Comparison of ENCODE assay signal across 1 cellular context in genomic region chr18:58125183-58125582, GRCh38.
TF ChIP-seq lines count a peak whose summit lies in the region.

No MANE protein-coding gene starts in this region.

TF ChIP-seq in IMR-90, 13 proteins besides CTCF, POLR2A, EP300 and RAD21 (continued from another document):
- no peak for TF ChIP-seq FOS (IDR thresholded peaks at IDR 0.05; ENCODE audit: low read depth, low read length)
- TF ChIP-seq RCOR1 (IDR thresholded peaks at IDR 0.05; ENCODE audit: insufficient replicate concordance, low read length) = no peak
- TF ChIP-seq MAFK (IDR thresholded peaks at IDR 0.05; ENCODE audit: low read depth, low read length) = no peak
- TF ChIP-seq SMC3 (IDR thresholded peaks at IDR 0.05; ENCODE audit: low read depth, low read length) = no peak
- TF ChIP-seq USF2 (IDR thresholded peaks at IDR 0.05; ENCODE audit: low read depth, low read length) = no peak
